18 cellular contexts compared by ENCODE assay signal in genomic region chrX:53813663-53814440, GRCh38.
"Had no signal": no experiment of that assay in that cellular context is flagged by ENCODE, and none has a peak within 500 bp of the region (broad histone marks: within the 10 kb centered on the region; RNA-seq: fewer than 3 reads in every experiment).

No MANE protein-coding gene starts in this region.

- H3K27ac ChIP-seq: epithelial cell of prostate, esophagus muscularis mucosa, gastroesophageal sphincter, stomach, thoracic aorta, transverse colon had no signal

- H3K36me3 ChIP-seq: esophagus muscularis mucosa, gastroesophageal sphincter, stomach, thoracic aorta, transverse colon had no signal

- H3K4me3 ChIP-seq: esophagus muscularis mucosa, gastroesophageal sphincter, stomach, thoracic aorta, transverse colon had no signal

- H3K4me1 ChIP-seq: esophagus muscularis mucosa, gastroesophageal sphincter, stomach, transverse colon had no signal

- H3K4me3 Mint-ChIP-seq: effector memory CD8-positive, alpha-beta T cell; mesothelial cell of epicardium; natural killer cell; neural crest cell had no signal

- H3K27me3 Mint-ChIP-seq: effector memory CD8-positive, alpha-beta T cell had no signal

- H3K9me3 Mint-ChIP-seq: effector memory CD8-positive, alpha-beta T cell; natural killer cell had no signal

- H3K9me3 ChIP-seq: esophagus muscularis mucosa, gastroesophageal sphincter, stomach, thoracic aorta, transverse colon had no signal

- H3K27me3 ChIP-seq: esophagus muscularis mucosa, gastroesophageal sphincter, stomach, transverse colon had no signal

- DNase-seq: effector memory CD8-positive, alpha-beta T cell; glutamatergic neuron; islet precursor cell; natural killer cell; posterior cingulate gyrus; small intestine; stimulated activated CD4-positive, alpha-beta T cell treated with anti-CD3 and anti-CD28 coated beads, Interleukin-12 subunit alpha, Interleukin-12 subunit beta, amount 100 ng/mL, for 4 hours; stimulated activated naive CD4-positive, alpha-beta T cell; stomach; substantia nigra; transverse colon had no signal

- H3K27ac Mint-ChIP-seq: effector memory CD8-positive, alpha-beta T cell; mesothelial cell of epicardium; natural killer cell had no signal

- H3K4me1 Mint-ChIP-seq: mesothelial cell of epicardium, neural crest cell had no signal

- ATAC-seq: effector memory CD8-positive, alpha-beta T cell; gastroesophageal sphincter; left lobe of liver; natural killer cell had no signal

- H3K36me3 Mint-ChIP-seq: mesothelial cell of epicardium, natural killer cell had no signal
